1 cellular context compared by ENCODE assay signal in the genomic region with DNA sequence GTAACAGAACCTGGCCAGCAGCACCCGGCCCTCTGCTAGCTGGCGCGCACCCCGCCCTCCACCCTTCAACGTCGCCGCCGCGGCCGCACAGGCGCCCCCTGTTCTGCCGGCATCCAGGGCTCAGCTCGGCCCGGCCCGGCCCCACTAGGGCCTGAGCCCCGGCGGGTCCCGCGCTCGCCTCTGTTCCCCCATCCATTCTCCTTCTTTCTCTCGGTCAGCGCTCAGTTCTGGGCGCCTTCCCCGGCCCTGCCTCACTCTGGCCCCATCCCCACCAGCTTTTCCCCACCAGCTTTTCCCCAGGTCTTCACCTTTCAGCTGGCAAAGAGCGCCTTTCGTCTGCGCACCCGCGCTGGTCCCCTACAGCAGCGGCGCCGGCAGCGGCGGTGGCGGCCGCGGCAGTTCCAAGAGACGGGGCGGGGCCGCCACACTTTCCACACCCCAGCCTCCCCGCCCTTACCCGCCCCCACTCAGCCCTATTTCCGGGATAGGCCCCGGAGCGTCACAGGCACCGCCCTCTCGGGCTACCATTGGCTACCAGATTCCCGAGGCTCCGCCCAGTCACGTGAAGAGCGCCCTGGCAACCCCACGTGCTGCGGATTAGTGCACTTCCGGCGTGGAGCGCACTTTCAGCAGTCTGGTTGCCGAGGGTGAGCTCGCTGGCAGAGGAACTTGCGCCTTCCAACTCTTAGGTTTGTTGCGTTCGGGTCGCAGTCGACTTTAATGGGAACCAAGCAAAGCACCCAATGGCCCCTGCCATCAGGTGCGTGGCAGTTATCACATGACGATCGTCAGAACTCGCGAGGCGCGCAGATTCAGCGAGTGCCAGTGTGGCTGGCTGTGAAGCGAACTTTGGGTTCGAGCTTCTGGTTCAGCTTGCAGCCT.
TF ChIP-seq lines count a peak whose summit lies in the region.

TSS of gene EIF5A2 (minus strand) at position 403 of the 882 bp plus-strand sequence. CDS start 831 bp downstream, outside the sequence.

TF ChIP-seq in K562, 482 proteins besides CTCF, POLR2A, EP300 and RAD21 (continued from another document and continues in another):
- TF ChIP-seq UBTF (IDR thresholded peaks at IDR 0.05; ENCODE audit: borderline replicate concordance in 1 of 2, low read depth in 2 of 2, low read length in 2 of 2) = peak; percentile 71 to 83; a peak in 3 of 4 replicates
- TF ChIP-seq POLR2H (tag; IDR thresholded peaks at IDR 0.05; ENCODE audit: low read depth) = no peak
- no peak for TF ChIP-seq HDAC3 (IDR thresholded peaks at IDR 0.05; ENCODE audit: borderline replicate concordance, partially characterized antibody)
- TF ChIP-seq HMG20B (CRISPR knock-in tag; IDR thresholded peaks at IDR 0.05) = no peak
- peak; percentile 84 for TF ChIP-seq TOE1 (IDR thresholded peaks at IDR 0.05; ENCODE audit: borderline replicate concordance)
- TF ChIP-seq TOE1 (CRISPR knock-in tag; IDR thresholded peaks at IDR 0.05; ENCODE audit: borderline replicate concordance, low read depth) = no peak
- TF ChIP-seq ZNF518B (CRISPR knock-in tag; IDR thresholded peaks at IDR 0.05) = no peak
- TF ChIP-seq TFAM (CRISPR knock-in tag; conservative IDR thresholded peaks at IDR 0.05) = no peak
- no peak for TF ChIP-seq SP2 (IDR thresholded peaks at IDR 0.05; ENCODE audit: extremely low read depth, low read depth, low read length, poor library complexity, severe bottlenecking)
- no peak for TF ChIP-seq ZFP36 (IDR thresholded peaks at IDR 0.05; ENCODE audit: low read depth, low read length, partially characterized antibody)
- no peak for TF ChIP-seq ZBTB49 (CRISPR knock-in tag; IDR thresholded peaks at IDR 0.05; ENCODE audit: borderline replicate concordance)
- no peak for TF ChIP-seq ZNF778 (CRISPR knock-in tag; IDR thresholded peaks at IDR 0.05)
- no peak for TF ChIP-seq YBX1 (IDR thresholded peaks at IDR 0.05)
- TF ChIP-seq, protein P1, sequence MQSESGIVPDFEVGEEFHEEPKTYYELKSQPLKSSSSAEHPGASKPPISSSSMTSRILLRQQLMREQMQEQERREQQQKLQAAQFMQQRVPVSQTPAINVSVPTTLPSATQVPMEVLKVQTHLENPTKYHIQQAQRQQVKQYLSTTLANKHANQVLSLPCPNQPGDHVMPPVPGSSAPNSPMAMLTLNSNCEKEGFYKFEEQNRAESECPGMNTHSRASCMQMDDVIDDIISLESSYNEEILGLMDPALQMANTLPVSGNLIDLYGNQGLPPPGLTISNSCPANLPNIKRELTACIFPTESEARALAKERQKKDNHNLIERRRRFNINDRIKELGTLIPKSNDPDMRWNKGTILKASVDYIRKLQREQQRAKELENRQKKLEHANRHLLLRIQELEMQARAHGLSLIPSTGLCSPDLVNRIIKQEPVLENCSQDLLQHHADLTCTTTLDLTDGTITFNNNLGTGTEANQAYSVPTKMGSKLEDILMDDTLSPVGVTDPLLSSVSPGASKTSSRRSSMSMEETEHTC (IDR thresholded peaks at IDR 0.05) = peak; percentile 88; the same call in 1 of the 2 replicates
- no peak for TF ChIP-seq RBM22 (IDR thresholded peaks at IDR 0.05; ENCODE audit: low read depth, low read length, poor library complexity, severe bottlenecking)
- peak; percentile 51 for TF ChIP-seq FOS (IDR thresholded peaks at IDR 0.05; ENCODE audit: extremely low read depth, insufficient read length)
- no peak for TF ChIP-seq MCM2 (IDR thresholded peaks at IDR 0.05; ENCODE audit: low read depth)
- TF ChIP-seq MIER1 (IDR thresholded peaks at IDR 0.05; ENCODE audit: low read depth) = no peak
- no peak for TF ChIP-seq ZSCAN29 (IDR thresholded peaks at IDR 0.05)
- TF ChIP-seq ARID1B (IDR thresholded peaks at IDR 0.05) = peak; percentile 48; the same call in 1 of the 2 replicates
- no peak for TF ChIP-seq DEAF1 (CRISPR knock-in tag; IDR thresholded peaks at IDR 0.05)
- TF ChIP-seq, protein P2, sequence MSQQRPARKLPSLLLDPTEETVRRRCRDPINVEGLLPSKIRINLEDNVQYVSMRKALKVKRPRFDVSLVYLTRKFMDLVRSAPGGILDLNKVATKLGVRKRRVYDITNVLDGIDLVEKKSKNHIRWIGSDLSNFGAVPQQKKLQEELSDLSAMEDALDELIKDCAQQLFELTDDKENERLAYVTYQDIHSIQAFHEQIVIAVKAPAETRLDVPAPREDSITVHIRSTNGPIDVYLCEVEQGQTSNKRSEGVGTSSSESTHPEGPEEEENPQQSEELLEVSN (IDR thresholded peaks at IDR 0.05; ENCODE audit: borderline replicate concordance in 1 of 2, extremely low read depth in 1 of 2, insufficient read depth in 1 of 2, insufficient read length in 1 of 2, low read depth in 1 of 2, low read length in 1 of 2, poor library complexity in 1 of 2, severe bottlenecking in 1 of 2) = peak; percentile 89 to 95
- no peak for TF ChIP-seq ETS2 (tag; IDR thresholded peaks at IDR 0.05; ENCODE audit: borderline replicate concordance, poor library complexity, severe bottlenecking)
- no peak for TF ChIP-seq BRD4 (IDR thresholded peaks at IDR 0.05)
- TF ChIP-seq ZC3H8 (IDR thresholded peaks at IDR 0.05) = 0 out of 2 replicates have a peak, but pooled peaks have one; percentile 5
- TF ChIP-seq THRAP3 (IDR thresholded peaks at IDR 0.05; ENCODE audit: borderline replicate concordance) = peak; percentile 91
- TF ChIP-seq GABPA (tag; conservative IDR thresholded peaks at IDR 0.05; ENCODE audit: low read depth) = peak; percentile 88
- no peak; the same call in 1 of the 2 replicates for TF ChIP-seq ZNF668 (CRISPR knock-in tag; IDR thresholded peaks at IDR 0.05)
- TF ChIP-seq PCBP1 (IDR thresholded peaks at IDR 0.05; ENCODE audit: low read depth, low read length, poor library complexity, severe bottlenecking) = peak; percentile 43
- peak; percentile 91 for TF ChIP-seq POLR2G (IDR thresholded peaks at IDR 0.05; ENCODE audit: low read depth, low read length)
- TF ChIP-seq ZNF511 (CRISPR knock-in tag; IDR thresholded peaks at IDR 0.05) = peak; percentile 57; the same call in 1 of the 2 replicates
- TF ChIP-seq HEY1 (CRISPR knock-in tag; IDR thresholded peaks at IDR 0.05; ENCODE audit: borderline replicate concordance) = no peak
- TF ChIP-seq PHF8 (IDR thresholded peaks at IDR 0.05; ENCODE audit: borderline replicate concordance, low read length) = peak; percentile 78; the same call in 1 of the 2 replicates
- no peak for TF ChIP-seq ZNF175 (CRISPR knock-in tag; IDR thresholded peaks at IDR 0.05; ENCODE audit: low read depth)
- TF ChIP-seq, protein P3, sequence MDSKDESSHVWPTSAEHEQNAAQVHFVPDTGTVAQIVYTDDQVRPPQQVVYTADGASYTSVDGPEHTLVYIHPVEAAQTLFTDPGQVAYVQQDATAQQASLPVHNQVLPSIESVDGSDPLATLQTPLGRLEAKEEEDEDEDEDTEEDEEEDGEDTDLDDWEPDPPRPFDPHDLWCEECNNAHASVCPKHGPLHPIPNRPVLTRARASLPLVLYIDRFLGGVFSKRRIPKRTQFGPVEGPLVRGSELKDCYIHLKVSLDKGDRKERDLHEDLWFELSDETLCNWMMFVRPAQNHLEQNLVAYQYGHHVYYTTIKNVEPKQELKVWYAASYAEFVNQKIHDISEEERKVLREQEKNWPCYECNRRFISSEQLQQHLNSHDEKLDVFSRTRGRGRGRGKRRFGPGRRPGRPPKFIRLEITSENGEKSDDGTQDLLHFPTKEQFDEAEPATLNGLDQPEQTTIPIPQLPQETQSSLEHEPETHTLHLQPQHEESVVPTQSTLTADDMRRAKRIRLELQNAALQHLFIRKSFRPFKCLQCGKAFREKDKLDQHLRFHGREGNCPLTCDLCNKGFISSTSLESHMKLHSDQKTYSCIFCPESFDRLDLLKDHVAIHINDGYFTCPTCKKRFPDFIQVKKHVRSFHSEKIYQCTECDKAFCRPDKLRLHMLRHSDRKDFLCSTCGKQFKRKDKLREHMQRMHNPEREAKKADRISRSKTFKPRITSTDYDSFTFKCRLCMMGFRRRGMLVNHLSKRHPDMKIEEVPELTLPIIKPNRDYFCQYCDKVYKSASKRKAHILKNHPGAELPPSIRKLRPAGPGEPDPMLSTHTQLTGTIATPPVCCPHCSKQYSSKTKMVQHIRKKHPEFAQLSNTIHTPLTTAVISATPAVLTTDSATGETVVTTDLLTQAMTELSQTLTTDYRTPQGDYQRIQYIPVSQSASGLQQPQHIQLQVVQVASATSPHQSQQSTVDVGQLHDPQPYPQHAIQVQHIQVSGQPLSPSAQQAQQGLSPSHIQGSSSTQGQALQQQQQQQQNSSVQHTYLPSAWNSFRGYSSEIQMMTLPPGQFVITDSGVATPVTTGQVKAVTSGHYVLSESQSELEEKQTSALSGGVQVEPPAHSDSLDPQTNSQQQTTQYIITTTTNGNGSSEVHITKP (IDR thresholded peaks at IDR 0.05; ENCODE audit: partially characterized antibody) = no peak
- TF ChIP-seq IFI16 (CRISPR knock-in tag; IDR thresholded peaks at IDR 0.05) = no peak
